ENCODE assay signal across 25 cellular contexts in genomic region chr3:58474967-58475578, GRCh38. TPM values are rescaled to one million over a fixed set of nuclear protein-coding genes. Genes with fewer than 3 reads are reported as not detected.
A peak's percentile ranks its signal among the peaks of the same experiment; 100 is the strongest.
DNase-seq lines count a peak whose midpoint lies in the region; ATAC-seq and TF ChIP-seq lines count a peak whose summit lies in the region.
"Had no signal": no experiment of that assay in that cellular context is flagged by ENCODE, and none has a peak within 500 bp of the region (broad histone marks: within the 10 kb centered on the region; RNA-seq: fewer than 3 reads in every experiment).

No MANE protein-coding gene starts in this region.

- H3K79me2 ChIP-seq in neural cell (replicated peaks; ENCODE audit: insufficient read depth, low read length) = no peaks in the 10 kb centered on the region

- peak overlapping the region; percentile 2 to 68 for H3K4me3 Mint-ChIP-seq in CD14-positive monocyte
- H3K4me3 Mint-ChIP-seq in dendritic cell treated with granulocyte-macrophage colony-stimulating factor and Interleukin-4, amounts not matched to agents 40 ng/mL and 50 ng/mL, for 4 days = peak overlapping the region; percentile 13
- H3K4me3 Mint-ChIP-seq: activated CD8-positive, alpha-beta T cell treated with anti-CD3 and anti-CD28 coated beads for 36 hours; activated naive CD8-positive, alpha-beta T cell treated with anti-CD3 and anti-CD28 coated beads, Interleukin-2, amount 10 ng/mL, durations not matched to agents 7 days and 5 days had no signal

- no peaks in the 10 kb centered on the region for H3K9me3 ChIP-seq in neural cell (ENCODE audit: low read length)
- H3K9me3 ChIP-seq in effector memory CD4-positive, alpha-beta T cell (ENCODE audit: control insufficient read depth, low read length) = no peaks in the 10 kb centered on the region
- H3K9me3 ChIP-seq: vagina had no signal

- H3K4me1 ChIP-seq in effector memory CD4-positive, alpha-beta T cell (ENCODE audit: control insufficient read depth, insufficient read depth, low read length, poor library complexity, severe bottlenecking) = peaks cover 12% of the 10 kb centered on the region

- no peaks in the 10 kb centered on the region for H4K20me1 ChIP-seq in neural cell (ENCODE audit: insufficient read depth)

- H3K9me2 ChIP-seq in neural cell (ENCODE audit: insufficient read depth, low read length) = no peaks in the 10 kb centered on the region

- no peaks in the 10 kb centered on the region for H3K27me3 ChIP-seq in neural cell (ENCODE audit: insufficient read depth, low read depth, low read length)
- H3K27me3 ChIP-seq in effector memory CD4-positive, alpha-beta T cell (replicated peaks; ENCODE audit: control insufficient read depth, insufficient read depth, low read length, poor library complexity, severe bottlenecking) = no peaks in the 10 kb centered on the region
- H3K27me3 ChIP-seq: heart left ventricle, vagina had no signal

- TF ChIP-seq RAD21 in neural cell (conservative IDR thresholded peaks at IDR 0.05) = no peak

- H3K27me3 Mint-ChIP-seq in CD14-positive monocyte (ENCODE audit: low read depth in 3 of 3) = peaks cover 0 to 7% (median 1%) of the 10 kb centered on the region in 3 donors
- H3K27me3 Mint-ChIP-seq in dendritic cell treated with granulocyte-macrophage colony-stimulating factor and Interleukin-4, amounts not matched to agents 40 ng/mL and 50 ng/mL, for 4 days = no peaks in the 10 kb centered on the region
- H3K27me3 Mint-ChIP-seq: activated CD8-positive, alpha-beta T cell treated with anti-CD3 and anti-CD28 coated beads for 36 hours had no signal

- H2AFZ ChIP-seq in neural cell (ENCODE audit: low read depth, low read length) = peak overlapping the region; percentile 3
- H2AFZ ChIP-seq: PC-9 had no signal

- intact Hi-C loops in CD14-positive monocyte (cut with micrococcal nuclease) = no loop called here
- intact Hi-C loops in dendritic cell treated with granulocyte-macrophage colony-stimulating factor and Interleukin-4, amounts not matched to agents 40 ng/mL and 50 ng/mL, for 4 days (cut with micrococcal nuclease) = loop anchor here (1.0 kb wide), 1 partner anchor 16 kb away; no protein-coding TSS in a partner anchor

- H3K36me3 Mint-ChIP-seq in CD14-positive monocyte = peaks cover 2 to 6% of the 10 kb centered on the region in 2 donors
- H3K36me3 Mint-ChIP-seq in dendritic cell treated with granulocyte-macrophage colony-stimulating factor and Interleukin-4, amounts not matched to agents 40 ng/mL and 50 ng/mL, for 4 days (ENCODE audit: low read depth) = peaks cover 5% of the 10 kb centered on the region
- H3K36me3 Mint-ChIP-seq: activated naive CD8-positive, alpha-beta T cell treated with anti-CD3 and anti-CD28 coated beads, Interleukin-2, amount 10 ng/mL, durations not matched to agents 7 days and 5 days had no signal

- no peak for TF ChIP-seq CTCF in CD14-positive monocyte (IDR thresholded peaks at IDR 0.05)
- no peak for TF ChIP-seq CTCF in neural cell (IDR thresholded peaks at IDR 0.05; ENCODE audit: poor library complexity, severe bottlenecking)
- TF ChIP-seq CTCF in GM10266 (IDR thresholded peaks at IDR 0.05; ENCODE audit: control insufficient read depth, insufficient read depth, low read depth, missing control alignments) = no peak

- H3K4me1 Mint-ChIP-seq in CD14-positive monocyte = peaks cover 86% of the 10 kb centered on the region
- peaks cover 93% of the 10 kb centered on the region for H3K4me1 Mint-ChIP-seq in dendritic cell treated with granulocyte-macrophage colony-stimulating factor and Interleukin-4, amounts not matched to agents 40 ng/mL and 50 ng/mL, for 4 days (ENCODE audit: low read depth)

- no peaks in the 10 kb centered on the region for H3F3A ChIP-seq in neural cell (ENCODE audit: insufficient read depth, low read length, poor library complexity, severe bottlenecking)

- no peaks in the 10 kb centered on the region for H3K36me3 ChIP-seq in neural cell (ENCODE audit: insufficient read depth, low read length)
- no peaks in the 10 kb centered on the region for H3K36me3 ChIP-seq in effector memory CD4-positive, alpha-beta T cell (ENCODE audit: control insufficient read depth, insufficient read depth, low read length)
- H3K36me3 ChIP-seq: heart left ventricle, vagina had no signal

- H3K27ac Mint-ChIP-seq in CD14-positive monocyte = peak overlapping the region; percentile 83 to 99 (median 95)
- peak overlapping the region; percentile 64 for H3K27ac Mint-ChIP-seq in dendritic cell treated with granulocyte-macrophage colony-stimulating factor and Interleukin-4, amounts not matched to agents 40 ng/mL and 50 ng/mL, for 4 days
- H3K27ac Mint-ChIP-seq: activated CD8-positive, alpha-beta T cell treated with anti-CD3 and anti-CD28 coated beads for 36 hours; activated naive CD8-positive, alpha-beta T cell treated with anti-CD3 and anti-CD28 coated beads, Interleukin-2, amount 10 ng/mL, durations not matched to agents 7 days and 5 days had no signal

- no peak for ATAC-seq in HG02970 (IDR thresholded peaks at IDR 0.05; ENCODE audit: low FRiP score, unreplicated experiment)
- ATAC-seq in HG02870 (IDR thresholded peaks at IDR 0.05; ENCODE audit: unreplicated experiment) = no peak
- ATAC-seq: activated CD4-positive, CD25-positive, alpha-beta regulatory T cell treated with anti-CD3 and anti-CD28 coated beads, Interleukin-2, amount 50 U/mL, for 24 hours; activated CD8-positive, alpha-beta T cell treated with anti-CD3 and anti-CD28 coated beads for 36 hours had no signal

- peak; percentile 47 for TF ChIP-seq EP300 in neural cell (conservative IDR thresholded peaks at IDR 0.05; ENCODE audit: poor library complexity, severe bottlenecking)

- H3K4me2 ChIP-seq in neural cell (ENCODE audit: low read length) = no peak overlapping the region
- H3K4me2 ChIP-seq: PC-9 had no signal

- H3K4me3 ChIP-seq in neural cell (ENCODE audit: low read length) = no peak overlapping the region
- no peak overlapping the region for H3K4me3 ChIP-seq in effector memory CD4-positive, alpha-beta T cell (ENCODE audit: insufficient read depth, low read depth, low read length, poor library complexity, severe bottlenecking)
- H3K4me3 ChIP-seq: heart left ventricle, PC-9, skin epidermis, vagina had no signal

- DNase-seq in CD14-positive monocyte (ENCODE audit: low spot score) (no peak), LHCN-M2 (ENCODE audit: low read depth) (peak; percentile 71), GM10266 (ENCODE audit: extremely low spot score) (no peak)
- DNase-seq in effector memory CD4-positive, alpha-beta T cell = no peak
- DNase-seq: activated CD8-positive, alpha-beta T cell treated with anti-CD3 and anti-CD28 coated beads for 36 hours; activated naive CD8-positive, alpha-beta T cell treated with anti-CD3 and anti-CD28 coated beads, Interleukin-2, amount 10 ng/mL, durations not matched to agents 7 days and 5 days; heart left ventricle; kidney glomerular epithelial cell; NCI-H1105 treated with DMSO at 0.1 percent for 48 hours; NCI-H2029; NCI-H774; nucleus accumbens; PC-9; SHP77; stimulated activated CD4-positive, alpha-beta T cell treated with anti-CD3 and anti-CD28 coated beads, Interleukin-1b, Interleukin-23, amount 100 ng/mL, for 48 hours; SW 1271 had no signal

- peaks cover 0 to 3% (median 0%) of the 10 kb centered on the region in 7 donors for H3K9me3 Mint-ChIP-seq in CD14-positive monocyte
- H3K9me3 Mint-ChIP-seq in dendritic cell treated with granulocyte-macrophage colony-stimulating factor and Interleukin-4, amounts not matched to agents 40 ng/mL and 50 ng/mL, for 4 days = no peaks in the 10 kb centered on the region
- H3K9me3 Mint-ChIP-seq: activated CD8-positive, alpha-beta T cell treated with anti-CD3 and anti-CD28 coated beads for 36 hours had no signal

- H3K9ac ChIP-seq in neural cell (ENCODE audit: low read length) = no peak overlapping the region

- H3K27ac ChIP-seq in neural cell (ENCODE audit: low read length) = peak overlapping the region; percentile 10
- H3K27ac ChIP-seq in effector memory CD4-positive, alpha-beta T cell (ENCODE audit: insufficient read depth, low read length, poor library complexity, severe bottlenecking) = no peak overlapping the region
- H3K27ac ChIP-seq: C4-2B, HL-60, PC-9, vagina had no signal

TF ChIP-seq in neural cell, 6 proteins besides CTCF, POLR2A, EP300 and RAD21 (continues in another document):
- TF ChIP-seq REST (IDR thresholded peaks at IDR 0.05; ENCODE audit: borderline replicate concordance) (no peak), SMC3 (conservative IDR thresholded peaks at IDR 0.05; ENCODE audit: poor library complexity) (no peak), POLR2AphosphoS5 (IDR thresholded peaks at IDR 0.05) (peak; percentile 45), EZH2 (IDR thresholded peaks at IDR 0.05; ENCODE audit: borderline replicate concordance, insufficient read depth, low read length, poor library complexity, severe bottlenecking) (no peak), MXI1 (conservative IDR thresholded peaks at IDR 0.05; ENCODE audit: poor library complexity, severe bottlenecking) (no peak)

RNA-seq across cellular contexts. Expression of gene KCTD6, which starts 16.8 kb away (rescaled TPM):
- polyA plus RNA-seq in CD14-positive monocyte = 10 to 100 TPM; 11.3 to 11.9 TPM
- total RNA-seq in LHCN-M2 (2014; rRNA removed) = 7.1 and 10.7 TPM in 2 replicates
- 3.7 TPM for polyA plus RNA-seq in LHCN-M2 (2012)
- 64.0 and 68.5 TPM in 2 replicates for polyA plus RNA-seq in neural cell
- polyA minus RNA-seq in neural cell = 27.8 and 29.9 TPM in 2 replicates

RNA-seq across cellular contexts. Expression of gene PDHB, which starts 41.4 kb away (rescaled TPM):
- 100 to 1,000 TPM; 112 to 125 TPM for polyA plus RNA-seq in CD14-positive monocyte
- 111 and 150 TPM in 2 replicates for total RNA-seq in LHCN-M2 (2014; rRNA removed)
- 95.0 TPM for polyA plus RNA-seq in LHCN-M2 (2012)
- polyA plus RNA-seq in neural cell = 154 and 201 TPM in 2 replicates
- 88.9 and 108 TPM in 2 replicates for polyA minus RNA-seq in neural cell
